Comparison of ENCODE assay signal across 21 cellular contexts in the genomic region with DNA sequence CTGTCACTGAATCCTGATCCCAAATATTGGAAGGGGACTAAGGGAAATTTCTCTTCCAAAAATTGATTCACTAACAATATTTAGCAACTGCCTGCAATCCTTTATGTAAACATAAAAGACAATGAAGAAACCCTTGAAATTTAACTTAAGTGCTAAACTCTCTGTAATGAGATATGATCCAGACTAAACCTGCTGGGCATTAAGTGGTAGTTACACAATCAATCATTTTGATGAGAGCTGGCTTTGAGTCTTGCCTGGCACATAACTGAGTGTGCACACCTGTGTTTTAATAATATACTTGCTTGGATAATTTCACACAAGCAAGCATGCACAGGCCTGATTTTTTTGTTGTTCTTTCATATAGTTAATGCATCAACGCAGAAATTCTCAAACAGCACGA. TPM values are rescaled to one million over a fixed set of nuclear protein-coding genes. Genes with fewer than 3 reads are reported as not detected.
DNase-seq lines count a peak whose midpoint lies in the region; ATAC-seq, FAIRE-seq and TF ChIP-seq lines count a peak whose summit lies in the region.
"Had no signal": no experiment of that assay in that cellular context is flagged by ENCODE, and none has a peak within 500 bp of the region (broad histone marks: within the 10 kb centered on the region; RNA-seq: fewer than 3 reads in every experiment).

No MANE protein-coding gene starts in this region.

- DNase-seq in HTR-8/SVneo (ENCODE audit: insufficient read length, low spot score), result no peak
- DNase-seq in NCI-H2029 (lab: John Stamatoyannopoulos, UW), result peak; percentile 88
- peak; percentile 72 for DNase-seq in NCI-H510A (lab: John Stamatoyannopoulos, UW)
- no peak for DNase-seq in GM19239 (ENCODE audit: insufficient read length, low spot score)
- no peak for DNase-seq in coronary artery (ENCODE audit: low spot score)
- DNase-seq: activated CD4-positive, CD25-positive, alpha-beta regulatory T cell treated with anti-CD3 and anti-CD28 coated beads, Interleukin-2, amount 50 U/mL, for 72 hours; activated naive CD8-positive, alpha-beta T cell treated with anti-CD3 and anti-CD28 coated beads, Interleukin-2, amount 50 U/mL, for 24 hours; brain microvascular endothelial cell; Caco-2; mesenchymal stem cell; naive thymus-derived CD8-positive, alpha-beta T cell; SK-N-SH; stimulated activated CD4-positive, alpha-beta T cell treated with anti-CD3 and anti-CD28 coated beads, Interleukin-2, amount 100 ng/mL, for 48 hours; T1000; uterus had no signal

- no peak overlapping the region for H3K27ac ChIP-seq in coronary artery
- H3K27ac ChIP-seq: brain microvascular endothelial cell, parathyroid adenoma, uterus had no signal

- ATAC-seq in esophagus mucosa (peak; percentile 81), GM21390 (IDR thresholded peaks at IDR 0.05; ENCODE audit: unreplicated experiment) (no peak)
- ATAC-seq: activated naive CD8-positive, alpha-beta T cell treated with anti-CD3 and anti-CD28 coated beads, Interleukin-2, amount 50 U/mL, for 24 hours; naive thymus-derived CD8-positive, alpha-beta T cell had no signal

- FAIRE-seq in HTR-8/SVneo (lab: Jason Lieb, UNC), result peak; percentile 86
- no peak for FAIRE-seq in GM19239 (lab: Jason Lieb, UNC)
- FAIRE-seq: frontal cortex, G401.6 had no signal

- no peak overlapping the region for H3K4me3 ChIP-seq in coronary artery
- H3K4me3 ChIP-seq: skin epidermis, uterus had no signal

- no peak for TF ChIP-seq CTCF in coronary artery (IDR thresholded peaks at IDR 0.05)

RNA-seq across cellular contexts. Expression of a gene that starts 9.8 kb away (rescaled TPM):
- total RNA-seq in esophagus mucosa, result 12.9 TPM

Comparison
In these comparisons a context has a peak if more than half of its experiments do, and no peak if none do; other contexts are left out.
1. DNase-seq: peak in NCI-H2029 (single experiment) and NCI-H510A (single experiment); none in HTR-8/SVneo (single experiment), GM19239 (single experiment) and coronary artery (single experiment).